In the genomic region with DNA sequence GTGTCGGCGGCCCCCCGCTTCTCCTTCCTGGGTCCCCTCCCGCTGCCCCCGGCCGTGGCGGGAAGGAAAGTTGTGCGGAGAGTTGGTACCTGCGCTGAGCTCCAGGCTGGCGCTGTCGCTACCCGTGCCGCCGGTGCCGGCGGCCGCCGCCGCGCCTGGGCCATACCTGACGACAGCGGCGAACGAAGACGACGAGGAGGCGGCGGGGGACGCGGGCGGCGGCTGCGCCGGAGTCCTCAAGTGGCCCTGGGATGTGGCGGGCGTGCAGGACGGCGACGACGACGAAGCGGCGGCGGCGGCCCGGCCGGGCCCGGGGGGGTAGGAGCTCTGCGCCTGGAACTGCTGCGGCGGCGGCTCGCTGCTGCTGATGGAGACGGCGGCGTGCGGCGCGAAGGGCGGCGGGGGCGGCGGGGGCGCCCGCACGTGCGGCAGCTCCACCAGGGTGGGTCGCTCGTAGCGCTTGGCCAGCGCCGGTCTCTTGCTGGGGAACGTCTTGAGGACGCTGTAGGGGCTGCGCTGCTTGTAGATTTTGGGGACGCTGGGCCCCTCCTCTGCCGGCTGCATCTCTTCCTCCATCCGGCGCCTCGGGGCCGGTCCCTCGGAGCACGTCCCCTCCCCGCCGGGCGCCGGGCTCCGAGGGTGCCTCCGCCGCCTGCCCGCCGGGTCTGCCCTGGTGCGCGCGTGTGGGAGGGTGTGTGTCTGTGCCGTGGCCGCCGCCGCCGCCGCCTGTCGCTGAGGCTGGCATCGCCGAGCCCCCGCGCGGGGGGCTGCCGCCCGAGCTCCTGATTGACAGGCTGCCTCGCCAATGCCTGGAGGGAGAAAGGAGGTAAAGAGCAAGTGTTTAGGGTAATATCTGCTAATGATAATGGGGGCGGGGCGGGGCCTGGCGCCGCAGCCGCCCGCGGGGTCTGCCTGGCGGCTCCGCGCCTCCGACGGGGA, we compare ENCODE assay signal across 8 cellular contexts. TPM values are rescaled to one million over a fixed set of nuclear protein-coding genes. Genes with fewer than 3 reads are reported as not detected.
DNase-seq lines count a peak whose midpoint lies in the region; ATAC-seq and TF ChIP-seq lines count a peak whose summit lies in the region.

No MANE protein-coding gene starts in this region.

- H3K36me3 Mint-ChIP-seq in Calu3 (ENCODE audit: insufficient read depth, unreplicated experiment) (peaks cover 13% of the 10 kb centered on the region), neural crest cell (ENCODE audit: low read depth) (peaks cover 4% of the 10 kb centered on the region)

- no peak overlapping the region for H3K27ac ChIP-seq in SK-N-MC

- H3K9me3 Mint-ChIP-seq in Calu3 (ENCODE audit: low read depth, unreplicated experiment) (peaks cover 3% of the 10 kb centered on the region), neural crest cell (no peaks in the 10 kb centered on the region)

- peak overlapping the region; percentile 77 for H3K4me3 ChIP-seq in SK-N-MC

- peaks cover 9% of the 10 kb centered on the region for H3K4me1 Mint-ChIP-seq in Calu3 (ENCODE audit: low read depth, unreplicated experiment)
- peaks cover 16% of the 10 kb centered on the region for H3K4me1 Mint-ChIP-seq in neural crest cell

- DNase-seq in Calu3 (peak; percentile 13), SK-N-MC (ENCODE audit: low read depth, low spot score) (no peak), ecto neural progenitor cell (ENCODE audit: low spot score) (peak; percentile 86), neural crest cell (ENCODE audit: low read depth, low spot score) (peak; percentile 51), GDM1 (lab: John Stamatoyannopoulos, UW) (no peak), HuH-7 (ENCODE audit: low spot score) (no peak)

- CTCF ChIA-PET in Calu3 (lab: Charles Lee) = interaction anchor here (0.7 kb wide), 1 partner anchor 200 kb away, joined by 6 read pairs; no protein-coding TSS in a partner anchor

- no peak for TF ChIP-seq CTCF in Calu3 (IDR thresholded peaks at IDR 0.05; ENCODE audit: unreplicated experiment)
- no peak for TF ChIP-seq CTCF in neural crest cell (conservative IDR thresholded peaks at IDR 0.05)

- H3K27ac Mint-ChIP-seq in Calu3 (ENCODE audit: unreplicated experiment) = no peak overlapping the region
- no peak overlapping the region for H3K27ac Mint-ChIP-seq in neural crest cell (ENCODE audit: unreplicated experiment)

- BruUV-seq in Calu3 (replicated peaks; lab: Mats Ljungman, UMichigan) = no TSS peak

- intact Hi-C loops in Calu3 (cut with micrococcal nuclease; ENCODE audit: unreplicated experiment) = no loop called here

- H3K27me3 Mint-ChIP-seq in Calu3 (ENCODE audit: unreplicated experiment) (peaks cover 50% of the 10 kb centered on the region), neural crest cell (ENCODE audit: low read depth) (peaks cover 90% of the 10 kb centered on the region)

- no peaks in the 10 kb centered on the region for H3K36me3 ChIP-seq in SK-N-MC (ENCODE audit: insufficient read depth, low read length)

- H3K9ac ChIP-seq in SK-N-MC (ENCODE audit: insufficient read length) = no peak overlapping the region

- H3K9me3 ChIP-seq in SK-N-MC (ENCODE audit: low read depth, low read length) = no peaks in the 10 kb centered on the region

- peak; percentile 73 for ATAC-seq in GM19324 (IDR thresholded peaks at IDR 0.05; ENCODE audit: low FRiP score, unreplicated experiment)
- ATAC-seq in HG03342 (IDR thresholded peaks at IDR 0.05; ENCODE audit: unreplicated experiment) = peak; percentile 49

- H3K4me3 Mint-ChIP-seq in Calu3 (ENCODE audit: low read depth, unreplicated experiment) (peak overlapping the region; percentile 70), neural crest cell (peak overlapping the region; percentile 90)

RNA-seq across cellular contexts. Expression of a gene that starts 0.6 kb away (rescaled TPM):
- not detected in 2 replicates for total RNA-seq in Calu3 (2022)
- total RNA-seq in neural crest cell = 0.40 and 1.0 TPM in 2 replicates

Comparison
In these comparisons a context has a peak if more than half of its experiments do, and no peak if none do; other contexts are left out.
1. DNase-seq: peak in Calu3 (single experiment), ecto neural progenitor cell (single experiment) and neural crest cell (single experiment); none in SK-N-MC (single experiment), GDM1 (single experiment) and HuH-7 (single experiment).